ENCODE assay signal across 12 cellular contexts in the genomic region with DNA sequence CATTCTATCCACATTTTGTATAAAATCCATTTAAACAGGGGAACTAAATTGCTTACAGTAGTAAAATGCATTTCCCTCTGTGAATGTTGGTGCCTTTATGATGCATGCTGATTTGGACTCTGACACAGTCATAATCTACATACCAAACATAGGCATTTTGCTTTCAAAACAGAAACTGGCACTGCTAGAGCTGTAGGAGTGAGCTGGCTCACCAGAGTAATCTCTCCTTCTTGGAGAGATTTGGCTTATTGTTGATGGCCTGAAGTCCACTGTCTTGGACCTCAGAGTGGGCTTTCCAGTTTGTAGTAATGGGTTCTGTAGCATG.
A peak's percentile ranks its signal among the peaks of the same experiment; 100 is the strongest.
DNase-seq lines count a peak whose midpoint lies in the region; ATAC-seq, FAIRE-seq and TF ChIP-seq lines count a peak whose summit lies in the region.
"Had no signal": no experiment of that assay in that cellular context is flagged by ENCODE, and none has a peak within 500 bp of the region (broad histone marks: within the 10 kb centered on the region; RNA-seq: fewer than 3 reads in every experiment).

No MANE protein-coding gene starts in this region.

- POLR2A ChIA-PET in A549 (lab: Yijun Ruan, JAX) (no interaction called here), T-cell (lab: Charles Lee) (no interaction called here)

- H3K9me3 ChIP-seq in A549, result no peaks in the 10 kb centered on the region

- no peaks in the 10 kb centered on the region for H3K4me1 Mint-ChIP-seq in T-cell

- peak; percentile 56 to 84; a peak in 4 of 6 replicates for ATAC-seq in A549
- peak; percentile 59 for ATAC-seq in GM19452 (IDR thresholded peaks at IDR 0.05; ENCODE audit: unreplicated experiment)
- no peak for ATAC-seq in HG02610 (IDR thresholded peaks at IDR 0.05; ENCODE audit: unreplicated experiment)
- ATAC-seq in left ventricle myocardium superior, result no peak
- no peak for ATAC-seq in T-cell (replicated peaks in 1 of 4)
- ATAC-seq: activated CD4-positive, CD25-positive, alpha-beta regulatory T cell treated with anti-CD3 and anti-CD28 coated beads, Interleukin-2, amount 50 U/mL, for 24 hours had no signal

- peak overlapping the region; percentile 44 for H3K4me2 ChIP-seq in A549

- no peak for TF ChIP-seq EP300 in A549 (IDR thresholded peaks at IDR 0.05)

- no peak for FAIRE-seq in A549 (lab: Jason Lieb, UNC)
- FAIRE-seq: GM12891 had no signal

- H3K27me3 Mint-ChIP-seq in T-cell, result no peaks in the 10 kb centered on the region
- H3K27me3 Mint-ChIP-seq: brain had no signal

- H3K4me3 ChIP-seq in A549, result no peak overlapping the region

- peaks cover 0 to 7% (median 0%) of the 10 kb centered on the region in 3 donors for H3K9me3 Mint-ChIP-seq in T-cell

- DNase-seq in A549 (ENCODE audit: low read depth in 1 of 2, low spot score in 1 of 2) (peak in 1 of 2 experiments; percentile 18), HT1080 (ENCODE audit: low read depth) (peak; percentile 53), fibroblast of peridontal ligament (ENCODE audit: extremely low read depth) (peak; percentile 64), NCI-H2107 treated with DMSO at 0.1 percent for 48 hours (lab: John Stamatoyannopoulos, UW; ENCODE audit: unreplicated experiment) (no peak), left ventricle myocardium superior (no peak), T-cell (no peak)
- DNase-seq: stimulated activated naive CD4-positive, alpha-beta T cell treated with Interleukin-2 at 50 U/mL for 16 hours had no signal

- no peak for TF ChIP-seq RAD21 in A549 (conservative IDR thresholded peaks at IDR 0.05 in 1 of 2, IDR thresholded peaks at IDR 0.05 in 1 of 2)

- no peak overlapping the region for H3K4me3 Mint-ChIP-seq in T-cell
- H3K4me3 Mint-ChIP-seq: brain had no signal

- CTCF ChIA-PET in A549 (lab: Yijun Ruan, JAX), result interaction anchor here (0.6 to 1.7 kb wide), 2 partner anchors 29 to 81 kb away, joined by 3 read pairs; no protein-coding TSS in a partner anchor
- CTCF ChIA-PET in T-cell (lab: Charles Lee), result no interaction called here

- intact Hi-C loops in left ventricle myocardium superior (cut with micrococcal nuclease), result no loop called here

- peaks cover 18% of the 10 kb centered on the region for H3K4me1 ChIP-seq in A549

- no peak for TF ChIP-seq CTCF in A549 (IDR thresholded peaks at IDR 0.05)

- peak overlapping the region in 1 of 2 experiments; percentile 43; a peak in 3 of 6 replicates for H3K27ac ChIP-seq in A549

- no peak for TF ChIP-seq POLR2A in A549 (IDR thresholded peaks at IDR 0.05; ENCODE audit: low read length)

- H3K36me3 Mint-ChIP-seq in T-cell, result no peaks in the 10 kb centered on the region
- H3K36me3 Mint-ChIP-seq: brain had no signal

- H3K27ac Mint-ChIP-seq in T-cell, result no peak overlapping the region

TF ChIP-seq in A549, 52 proteins besides CTCF, POLR2A, EP300 and RAD21:
- TF ChIP-seq CHD4 (IDR thresholded peaks at IDR 0.05; ENCODE audit: borderline replicate concordance) (no peak), MYC (IDR thresholded peaks at IDR 0.05; ENCODE audit: borderline replicate concordance, low read length) (no peak), MAZ (IDR thresholded peaks at IDR 0.05; ENCODE audit: borderline replicate concordance, low read depth, low read length) (no peak), MAFK (IDR thresholded peaks at IDR 0.05; ENCODE audit: partially characterized antibody) (no peak), CHD2 (IDR thresholded peaks at IDR 0.05; ENCODE audit: low read length, partially characterized antibody) (no peak), NPAS2 (CRISPR knock-in tag; IDR thresholded peaks at IDR 0.05; ENCODE audit: borderline replicate concordance) (no peak), EHMT2 (IDR thresholded peaks at IDR 0.05; ENCODE audit: low read depth) (no peak), HOXA7 (CRISPR knock-in tag; IDR thresholded peaks at IDR 0.05) (no peak), HOXB5 (CRISPR knock-in tag; IDR thresholded peaks at IDR 0.05) (no peak), RCOR1 (IDR thresholded peaks at IDR 0.05; ENCODE audit: low read depth, low read length) (no peak), FOSB (CRISPR knock-in tag; IDR thresholded peaks at IDR 0.05) (no peak), BHLHE40 (IDR thresholded peaks at IDR 0.05; ENCODE audit: low read depth, low read length) (no peak)
- TF ChIP-seq, protein P1, sequence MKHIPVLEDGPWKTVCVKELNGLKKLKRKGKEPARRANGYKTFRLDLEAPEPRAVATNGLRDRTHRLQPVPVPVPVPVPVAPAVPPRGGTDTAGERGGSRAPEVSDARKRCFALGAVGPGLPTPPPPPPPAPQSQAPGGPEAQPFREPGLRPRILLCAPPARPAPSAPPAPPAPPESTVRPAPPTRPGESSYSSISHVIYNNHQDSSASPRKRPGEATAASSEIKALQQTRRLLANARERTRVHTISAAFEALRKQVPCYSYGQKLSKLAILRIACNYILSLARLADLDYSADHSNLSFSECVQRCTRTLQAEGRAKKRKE (CRISPR knock-in tag; IDR thresholded peaks at IDR 0.05; ENCODE audit: low read depth), result no peak
- TF ChIP-seq, protein P2, sequence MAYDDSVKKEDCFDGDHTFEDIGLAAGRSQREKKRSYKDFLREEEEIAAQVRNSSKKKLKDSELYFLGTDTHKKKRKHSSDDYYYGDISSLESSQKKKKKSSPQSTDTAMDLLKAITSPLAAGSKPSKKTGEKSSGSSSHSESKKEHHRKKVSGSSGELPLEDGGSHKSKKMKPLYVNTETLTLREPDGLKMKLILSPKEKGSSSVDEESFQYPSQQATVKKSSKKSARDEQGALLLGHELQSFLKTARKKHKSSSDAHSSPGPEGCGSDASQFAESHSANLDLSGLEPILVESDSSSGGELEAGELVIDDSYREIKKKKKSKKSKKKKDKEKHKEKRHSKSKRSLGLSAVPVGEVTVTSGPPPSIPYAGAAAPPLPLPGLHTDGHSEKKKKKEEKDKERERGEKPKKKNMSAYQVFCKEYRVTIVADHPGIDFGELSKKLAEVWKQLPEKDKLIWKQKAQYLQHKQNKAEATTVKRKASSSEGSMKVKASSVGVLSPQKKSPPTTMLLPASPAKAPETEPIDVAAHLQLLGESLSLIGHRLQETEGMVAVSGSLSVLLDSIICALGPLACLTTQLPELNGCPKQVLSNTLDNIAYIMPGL (CRISPR knock-in tag; IDR thresholded peaks at IDR 0.05; ENCODE audit: borderline replicate concordance), result no peak
- TF ChIP-seq, protein P3, sequence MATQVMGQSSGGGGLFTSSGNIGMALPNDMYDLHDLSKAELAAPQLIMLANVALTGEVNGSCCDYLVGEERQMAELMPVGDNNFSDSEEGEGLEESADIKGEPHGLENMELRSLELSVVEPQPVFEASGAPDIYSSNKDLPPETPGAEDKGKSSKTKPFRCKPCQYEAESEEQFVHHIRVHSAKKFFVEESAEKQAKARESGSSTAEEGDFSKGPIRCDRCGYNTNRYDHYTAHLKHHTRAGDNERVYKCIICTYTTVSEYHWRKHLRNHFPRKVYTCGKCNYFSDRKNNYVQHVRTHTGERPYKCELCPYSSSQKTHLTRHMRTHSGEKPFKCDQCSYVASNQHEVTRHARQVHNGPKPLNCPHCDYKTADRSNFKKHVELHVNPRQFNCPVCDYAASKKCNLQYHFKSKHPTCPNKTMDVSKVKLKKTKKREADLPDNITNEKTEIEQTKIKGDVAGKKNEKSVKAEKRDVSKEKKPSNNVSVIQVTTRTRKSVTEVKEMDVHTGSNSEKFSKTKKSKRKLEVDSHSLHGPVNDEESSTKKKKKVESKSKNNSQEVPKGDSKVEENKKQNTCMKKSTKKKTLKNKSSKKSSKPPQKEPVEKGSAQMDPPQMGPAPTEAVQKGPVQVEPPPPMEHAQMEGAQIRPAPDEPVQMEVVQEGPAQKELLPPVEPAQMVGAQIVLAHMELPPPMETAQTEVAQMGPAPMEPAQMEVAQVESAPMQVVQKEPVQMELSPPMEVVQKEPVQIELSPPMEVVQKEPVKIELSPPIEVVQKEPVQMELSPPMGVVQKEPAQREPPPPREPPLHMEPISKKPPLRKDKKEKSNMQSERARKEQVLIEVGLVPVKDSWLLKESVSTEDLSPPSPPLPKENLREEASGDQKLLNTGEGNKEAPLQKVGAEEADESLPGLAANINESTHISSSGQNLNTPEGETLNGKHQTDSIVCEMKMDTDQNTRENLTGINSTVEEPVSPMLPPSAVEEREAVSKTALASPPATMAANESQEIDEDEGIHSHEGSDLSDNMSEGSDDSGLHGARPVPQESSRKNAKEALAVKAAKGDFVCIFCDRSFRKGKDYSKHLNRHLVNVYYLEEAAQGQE (IDR thresholded peaks at IDR 0.05), result no peak
- TF ChIP-seq, protein P4, sequence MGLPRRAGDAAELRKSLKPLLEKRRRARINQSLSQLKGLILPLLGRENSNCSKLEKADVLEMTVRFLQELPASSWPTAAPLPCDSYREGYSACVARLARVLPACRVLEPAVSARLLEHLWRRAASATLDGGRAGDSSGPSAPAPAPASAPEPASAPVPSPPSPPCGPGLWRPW (IDR thresholded peaks at IDR 0.05), result no peak
- TF ChIP-seq, protein P5, sequence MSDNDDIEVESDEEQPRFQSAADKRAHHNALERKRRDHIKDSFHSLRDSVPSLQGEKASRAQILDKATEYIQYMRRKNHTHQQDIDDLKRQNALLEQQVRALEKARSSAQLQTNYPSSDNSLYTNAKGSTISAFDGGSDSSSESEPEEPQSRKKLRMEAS (IDR thresholded peaks at IDR 0.05), result no peak
- TF ChIP-seq, protein P6, sequence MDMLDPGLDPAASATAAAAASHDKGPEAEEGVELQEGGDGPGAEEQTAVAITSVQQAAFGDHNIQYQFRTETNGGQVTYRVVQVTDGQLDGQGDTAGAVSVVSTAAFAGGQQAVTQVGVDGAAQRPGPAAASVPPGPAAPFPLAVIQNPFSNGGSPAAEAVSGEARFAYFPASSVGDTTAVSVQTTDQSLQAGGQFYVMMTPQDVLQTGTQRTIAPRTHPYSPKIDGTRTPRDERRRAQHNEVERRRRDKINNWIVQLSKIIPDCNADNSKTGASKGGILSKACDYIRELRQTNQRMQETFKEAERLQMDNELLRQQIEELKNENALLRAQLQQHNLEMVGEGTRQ (IDR thresholded peaks at IDR 0.05), result no peak
- TF ChIP-seq, protein P7, sequence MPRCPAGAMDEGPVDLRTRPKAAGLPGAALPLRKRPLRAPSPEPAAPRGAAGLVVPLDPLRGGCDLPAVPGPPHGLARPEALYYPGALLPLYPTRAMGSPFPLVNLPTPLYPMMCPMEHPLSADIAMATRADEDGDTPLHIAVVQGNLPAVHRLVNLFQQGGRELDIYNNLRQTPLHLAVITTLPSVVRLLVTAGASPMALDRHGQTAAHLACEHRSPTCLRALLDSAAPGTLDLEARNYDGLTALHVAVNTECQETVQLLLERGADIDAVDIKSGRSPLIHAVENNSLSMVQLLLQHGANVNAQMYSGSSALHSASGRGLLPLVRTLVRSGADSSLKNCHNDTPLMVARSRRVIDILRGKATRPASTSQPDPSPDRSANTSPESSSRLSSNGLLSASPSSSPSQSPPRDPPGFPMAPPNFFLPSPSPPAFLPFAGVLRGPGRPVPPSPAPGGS (IDR thresholded peaks at IDR 0.05), result no peak

Comparison
In these comparisons a context has a peak if more than half of its experiments do, and no peak if none do; other contexts are left out.
1. ATAC-seq: peak in A549 (2 of 2) and GM19452 (single experiment); none in HG02610 (single experiment), left ventricle myocardium superior (single experiment) and T-cell (0 of 4).
2. DNase-seq: peak in HT1080 (single experiment) and fibroblast of peridontal ligament (single experiment); none in NCI-H2107 treated with DMSO at 0.1 percent for 48 hours (single experiment), left ventricle myocardium superior (single experiment) and T-cell (0 of 34).